14 cellular contexts compared by ENCODE assay signal in the genomic region with DNA sequence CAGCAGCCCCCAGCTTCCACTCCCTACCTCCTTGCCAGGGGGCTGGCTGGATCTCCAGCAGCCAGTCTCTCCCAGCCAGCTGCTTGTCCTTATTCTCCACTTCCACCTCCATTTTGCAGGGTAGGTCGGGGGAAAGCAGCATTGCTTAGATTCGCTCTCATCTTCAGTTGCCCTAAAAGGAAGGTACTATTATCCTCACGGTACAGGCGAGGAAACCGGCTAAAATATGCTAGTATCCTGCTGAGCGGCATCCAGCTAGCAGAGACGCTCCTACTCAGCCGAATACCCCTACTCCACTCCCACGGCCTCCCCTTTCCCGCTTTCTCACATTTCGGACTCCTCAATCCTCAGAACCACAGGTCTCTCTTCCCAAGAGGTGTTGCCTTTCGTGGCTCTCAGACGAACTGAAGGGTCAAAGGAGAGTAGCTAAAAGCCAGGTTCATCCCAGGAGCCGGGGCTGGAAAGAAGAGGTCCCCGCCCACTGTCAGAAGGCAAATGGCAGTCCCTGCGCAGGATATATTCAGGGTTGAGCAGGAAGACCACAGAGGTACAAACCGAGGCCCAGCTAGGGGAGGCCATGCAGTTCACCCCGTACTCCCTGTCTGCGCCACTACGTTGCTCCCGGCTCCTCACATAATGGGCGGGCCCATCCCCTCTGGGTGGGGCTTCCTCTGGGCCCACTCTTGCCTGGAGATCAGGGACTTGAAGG. TPM values are rescaled to one million over a fixed set of nuclear protein-coding genes. Genes with fewer than 3 reads are reported as not detected.
DNase-seq lines count a peak whose midpoint lies in the region; ATAC-seq and TF ChIP-seq lines count a peak whose summit lies in the region.
"Had no signal": no experiment of that assay in that cellular context is flagged by ENCODE, and none has a peak within 500 bp of the region (broad histone marks: within the 10 kb centered on the region; RNA-seq: fewer than 3 reads in every experiment).

No MANE protein-coding gene starts in this region.

- no peaks in the 10 kb centered on the region for H3K79me2 ChIP-seq in mammary epithelial cell (ENCODE audit: insufficient read depth, low read length)

- H3K36me3 ChIP-seq in mammary epithelial cell (ENCODE audit: insufficient read depth, low read length), result no peaks in the 10 kb centered on the region
- H3K36me3 ChIP-seq: adrenal gland, heart right ventricle, sigmoid colon, upper lobe of left lung, WERI-Rb-1 had no signal

- no peaks in the 10 kb centered on the region for H3K9me3 ChIP-seq in mammary epithelial cell (replicated peaks; ENCODE audit: insufficient read depth, low read length)
- H3K9me3 ChIP-seq: adrenal gland, heart right ventricle, sigmoid colon, upper lobe of left lung had no signal

- no peak overlapping the region for H3K9ac ChIP-seq in mammary epithelial cell (ENCODE audit: insufficient read depth, low read length)

- CTCF ChIA-PET in activated CD4-positive, alpha-beta memory T cell treated with anti-CD3 and anti-CD28 coated beads for 36 hours (lab: Charles Lee), result interaction anchor here (0.8 to 3.6 kb wide), 19 partner anchors 8 to 453 kb away, joined by 3 to 39 read pairs (median 5); no protein-coding TSS in a partner anchor
- CTCF ChIA-PET in mammary epithelial cell (lab: Charles Lee; ENCODE audit: low non-redundant PET), result no interaction called here

- DNase-seq in stimulated activated naive CD8-positive, alpha-beta T cell treated with anti-CD3 and anti-CD28 coated beads, Interleukin-15, Interleukin-2, amounts not matched to agents 100 U/mL and 50 U/mL, for 24 hours, result no peak
- DNase-seq in activated CD4-positive, alpha-beta memory T cell treated with anti-CD3 and anti-CD28 coated beads for 36 hours, result no peak
- peak; percentile 85 for DNase-seq in mesenteric fat pad (ENCODE audit: low spot score)
- no peak for DNase-seq in NCI-H510A treated with DMSO at 0.1 percent for 48 hours (lab: John Stamatoyannopoulos, UW)
- no peak for DNase-seq in NCI-H187 (lab: John Stamatoyannopoulos, UW)
- DNase-seq in mammary epithelial cell, result no peak
- DNase-seq: sigmoid colon had no signal

- ATAC-seq in stimulated activated naive CD8-positive, alpha-beta T cell treated with anti-CD3 and anti-CD28 coated beads, Interleukin-15, Interleukin-2, amounts not matched to agents 100 U/mL and 50 U/mL, for 24 hours, result no peak
- ATAC-seq in HG03139 (IDR thresholded peaks at IDR 0.05; ENCODE audit: unreplicated experiment), result no peak

- no TSS peak for BruUV-seq in mammary epithelial cell (replicated peaks; lab: Mats Ljungman, UMichigan)

- no peak for TF ChIP-seq CTCF in mammary epithelial cell (conservative IDR thresholded peaks at IDR 0.05 in 1 of 2, IDR thresholded peaks at IDR 0.05 in 1 of 2; ENCODE audit: extremely low read depth in 1 of 2, insufficient read depth in 1 of 2, low read depth in 1 of 2, low read length in 2 of 2)

- peaks cover 4% of the 10 kb centered on the region for H3K4me1 Mint-ChIP-seq in stimulated activated naive CD8-positive, alpha-beta T cell treated with anti-CD3 and anti-CD28 coated beads, Interleukin-15, Interleukin-2, amounts not matched to agents 100 ng/mL and 50 ng/mL, for 24 hours (ENCODE audit: low read depth)
- H3K4me1 Mint-ChIP-seq in activated CD4-positive, alpha-beta memory T cell treated with anti-CD3 and anti-CD28 coated beads for 36 hours (ENCODE audit: low read depth), result no peaks in the 10 kb centered on the region

- no peak overlapping the region for H3K27ac ChIP-seq in mammary epithelial cell (ENCODE audit: insufficient read depth, low read depth, low read length)
- H3K27ac ChIP-seq: adrenal gland, heart right ventricle, sigmoid colon, upper lobe of left lung, WERI-Rb-1 had no signal

- WGBS in mammary epithelial cell (ENCODE audit: low coverage, missing lambda C conversion rate), result 71% methylated on average over 20 of the region's 22 CpGs

- intact Hi-C loops in activated CD4-positive, alpha-beta memory T cell treated with anti-CD3 and anti-CD28 coated beads for 36 hours (cut with micrococcal nuclease), result loop anchor here (2.0 kb wide), 1 partner anchor 135 kb away; no protein-coding TSS in a partner anchor
- intact Hi-C loops in mammary epithelial cell (cut with micrococcal nuclease), result loop anchor here (1.0 kb wide), 1 partner anchor 135 kb away; no protein-coding TSS in a partner anchor

- H3K27me3 ChIP-seq in mammary epithelial cell (ENCODE audit: insufficient read depth, low read length), result peaks cover 6% of the 10 kb centered on the region

- H3K4me3 Mint-ChIP-seq in stimulated activated naive CD8-positive, alpha-beta T cell treated with anti-CD3 and anti-CD28 coated beads, Interleukin-15, Interleukin-2, amounts not matched to agents 100 ng/mL and 50 ng/mL, for 24 hours, result peak overlapping the region; percentile 32
- peak overlapping the region; percentile 45 for H3K4me3 Mint-ChIP-seq in activated CD4-positive, alpha-beta memory T cell treated with anti-CD3 and anti-CD28 coated beads for 36 hours

- in situ Hi-C loops in mammary epithelial cell (cut with MboI; ENCODE audit: low sequenced_read_pairs in 2 of 2), result no loop called here

- no peaks in the 10 kb centered on the region for H3K36me3 Mint-ChIP-seq in stimulated activated naive CD8-positive, alpha-beta T cell treated with anti-CD3 and anti-CD28 coated beads, Interleukin-15, Interleukin-2, amounts not matched to agents 100 ng/mL and 50 ng/mL, for 24 hours (ENCODE audit: low read depth)
- H3K36me3 Mint-ChIP-seq in activated CD4-positive, alpha-beta memory T cell treated with anti-CD3 and anti-CD28 coated beads for 36 hours, result no peaks in the 10 kb centered on the region
- H3K36me3 Mint-ChIP-seq: CD4-positive, CD25-positive, alpha-beta regulatory T cell had no signal

- H3K27ac Mint-ChIP-seq in stimulated activated naive CD8-positive, alpha-beta T cell treated with anti-CD3 and anti-CD28 coated beads, Interleukin-15, Interleukin-2, amounts not matched to agents 100 ng/mL and 50 ng/mL, for 24 hours, result no peak overlapping the region
- H3K27ac Mint-ChIP-seq in activated CD4-positive, alpha-beta memory T cell treated with anti-CD3 and anti-CD28 coated beads for 36 hours, result no peak overlapping the region

- H4K20me1 ChIP-seq in mammary epithelial cell (ENCODE audit: insufficient read depth, low read length), result no peaks in the 10 kb centered on the region

- no peak overlapping the region for H3K4me3 ChIP-seq in mammary epithelial cell (replicated peaks in 1 of 3; ENCODE audit: insufficient read depth in 1 of 3, low read depth in 2 of 3, low read length in 3 of 3)
- H3K4me3 ChIP-seq: adrenal gland, heart right ventricle, sigmoid colon, upper lobe of left lung had no signal

- H3K9me3 Mint-ChIP-seq in stimulated activated naive CD8-positive, alpha-beta T cell treated with anti-CD3 and anti-CD28 coated beads, Interleukin-15, Interleukin-2, amounts not matched to agents 100 ng/mL and 50 ng/mL, for 24 hours, result no peaks in the 10 kb centered on the region
- no peaks in the 10 kb centered on the region for H3K9me3 Mint-ChIP-seq in activated CD4-positive, alpha-beta memory T cell treated with anti-CD3 and anti-CD28 coated beads for 36 hours

- H2AFZ ChIP-seq in mammary epithelial cell (ENCODE audit: low read depth, low read length), result no peak overlapping the region

- H3K27me3 Mint-ChIP-seq in stimulated activated naive CD8-positive, alpha-beta T cell treated with anti-CD3 and anti-CD28 coated beads, Interleukin-15, Interleukin-2, amounts not matched to agents 100 ng/mL and 50 ng/mL, for 24 hours, result peaks cover 46% of the 10 kb centered on the region
- H3K27me3 Mint-ChIP-seq in activated CD4-positive, alpha-beta memory T cell treated with anti-CD3 and anti-CD28 coated beads for 36 hours, result peaks cover 36% of the 10 kb centered on the region

- dilution Hi-C loops in mammary epithelial cell (cut with HindIII; ENCODE audit: low sequenced_read_pairs), result no loop called here

- H3K4me2 ChIP-seq in mammary epithelial cell (ENCODE audit: insufficient read depth, low read depth, low read length), result no peak overlapping the region

- H3K4me1 ChIP-seq in mammary epithelial cell (ENCODE audit: insufficient read depth, low read length), result peaks cover 9% of the 10 kb centered on the region

- POLR2A ChIA-PET in activated CD4-positive, alpha-beta memory T cell treated with anti-CD3 and anti-CD28 coated beads for 36 hours (lab: Charles Lee), result interaction anchor here (0.9 kb wide), 1 partner anchor 321 kb away, joined by 3 read pairs; no protein-coding TSS in a partner anchor

RNA-seq across cellular contexts. Expression of a gene that starts 1.6 kb away (rescaled TPM):
- total RNA-seq in activated CD4-positive, alpha-beta memory T cell treated with anti-CD3 and anti-CD28 coated beads for 36 hours, result 10 to 100 TPM; 35.0 to 35.6 TPM
- 1.8 TPM for total RNA-seq in mesenteric fat pad
- total RNA-seq in mammary epithelial cell, result 1 to 10 TPM; 4.8 to 6.5 TPM
- 2.6 TPM for polyA plus RNA-seq in mammary epithelial cell
- polyA minus RNA-seq in mammary epithelial cell, result 9.0 TPM

Comparison
In these comparisons a context has a peak if more than half of its experiments do, and no peak if none do; other contexts are left out.
1. RNA of a gene that starts 1.6 kb away (total RNA-seq): 35.0 to 35.6 TPM in activated CD4-positive, alpha-beta memory T cell treated with anti-CD3 and anti-CD28 coated beads for 36 hours; 4.8 to 6.5 TPM in mammary epithelial cell and 1.8 TPM in mesenteric fat pad (single experiment); every median in the first group is over 4 times any median in the second.